8 cellular contexts compared by ENCODE assay signal in the genomic region with DNA sequence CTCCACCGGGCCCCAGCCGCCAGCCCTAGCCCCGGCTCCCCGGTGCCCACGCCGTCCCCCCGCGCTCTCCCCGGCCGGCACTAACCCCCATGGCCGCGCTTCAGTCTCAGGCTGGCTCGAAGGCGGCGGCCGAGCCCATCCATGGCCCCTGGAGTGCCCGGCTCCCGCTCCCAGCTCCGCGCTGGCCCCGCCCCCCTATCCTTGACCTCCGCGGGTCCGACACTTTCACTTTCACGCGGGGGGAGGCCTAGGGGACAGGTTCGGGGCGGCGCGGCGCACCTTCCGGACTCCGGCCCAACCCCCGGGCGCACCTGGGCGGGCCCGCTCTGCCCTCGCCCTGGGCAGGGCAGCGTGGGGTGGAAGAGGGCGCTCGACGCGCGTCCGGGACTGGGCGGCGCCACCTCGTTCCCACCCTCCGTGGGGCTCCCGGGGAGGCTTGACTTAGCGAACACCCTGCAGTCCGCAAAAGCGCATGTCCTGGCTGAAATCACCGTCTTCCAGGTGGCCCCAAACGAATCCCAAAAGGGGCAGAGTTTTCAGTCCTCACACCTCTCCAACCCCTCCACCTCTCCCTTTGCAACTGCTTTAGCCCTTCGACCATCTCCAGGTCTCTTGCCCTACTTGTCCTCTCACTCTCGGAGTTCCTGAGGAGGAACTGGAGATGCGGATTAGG. TPM values are rescaled to one million over a fixed set of nuclear protein-coding genes. Genes with fewer than 3 reads are reported as not detected.
DNase-seq lines count a peak whose midpoint lies in the region; ATAC-seq and TF ChIP-seq lines count a peak whose summit lies in the region.

No MANE protein-coding gene starts in this region.

- peak overlapping the region; percentile 82 for H3K9ac ChIP-seq in mucosa of stomach (ENCODE audit: low read length)

- ATAC-seq in GM19438 (IDR thresholded peaks at IDR 0.05; ENCODE audit: low read depth, unreplicated experiment) = peak; percentile 71
- ATAC-seq in HG03520 (IDR thresholded peaks at IDR 0.05; ENCODE audit: unreplicated experiment) = peak; percentile 49
- peak; percentile 54 for ATAC-seq in WTC11

- H3K4me3 ChIP-seq in CD8-positive, alpha-beta memory T cell (ENCODE audit: low read length) = peak overlapping the region; percentile 24
- peak overlapping the region; percentile 66 for H3K4me3 ChIP-seq in choroid plexus epithelial cell (ENCODE audit: low read depth, low read length)
- peak overlapping the region; percentile 25 for H3K4me3 ChIP-seq in mucosa of stomach (ENCODE audit: low read length)

- peaks cover 49% of the 10 kb centered on the region for H3K4me1 ChIP-seq in CD8-positive, alpha-beta memory T cell (ENCODE audit: insufficient read depth, low read length)
- H3K4me1 ChIP-seq in mucosa of stomach (ENCODE audit: control insufficient read depth, insufficient read depth, low read length) = peaks cover 49% of the 10 kb centered on the region

- no peak for TF ChIP-seq CTCF in WTC11 (IDR thresholded peaks at IDR 0.05)
- TF ChIP-seq CTCF in choroid plexus epithelial cell (conservative IDR thresholded peaks at IDR 0.05; ENCODE audit: low read depth, low read length) = no peak

- CTCF ChIA-PET in CD8-positive, alpha-beta memory T cell (lab: Charles Lee) = interaction anchor here (1.0 to 10.8 kb wide), 3 partner anchors 13 to 66 kb away, joined by 3 to 252 read pairs (median 3); no protein-coding TSS in a partner anchor
- CTCF ChIA-PET in WTC11 (lab: Charles Lee) = interaction anchor here (1.1 kb wide), 1 partner anchor 19 kb away, joined by 4 read pairs; no protein-coding TSS in a partner anchor

- no peaks in the 10 kb centered on the region for H3K36me3 ChIP-seq in CD8-positive, alpha-beta memory T cell (ENCODE audit: insufficient read depth, low read length)
- H3K36me3 ChIP-seq in mucosa of stomach (ENCODE audit: control insufficient read depth, insufficient read depth, low read length) = no peaks in the 10 kb centered on the region

- DNase-seq in CD8-positive, alpha-beta memory T cell = peak; percentile 61 to 85 (median 76)
- no peak for DNase-seq in WTC11 (ENCODE audit: low spot score)
- no peak for DNase-seq in choroid plexus epithelial cell (ENCODE audit: low read depth)
- peak in 3 of 49 donors; percentile 7 to 40 (median 16) for DNase-seq in substantia nigra (lab: John Stamatoyannopoulos, UW)
- no peak for DNase-seq in dermis blood vessel endothelial cell

- no peaks in the 10 kb centered on the region for H3K9me3 Mint-ChIP-seq in CD8-positive, alpha-beta memory T cell
- no peaks in the 10 kb centered on the region for H3K9me3 Mint-ChIP-seq in WTC11

- peak overlapping the region; percentile 92 to 100 (median 96) for H3K27ac Mint-ChIP-seq in CD8-positive, alpha-beta memory T cell
- no peak overlapping the region for H3K27ac Mint-ChIP-seq in WTC11

- H3K27ac ChIP-seq in CD8-positive, alpha-beta memory T cell (ENCODE audit: low read depth, low read length) = peak overlapping the region; percentile 35
- H3K27ac ChIP-seq in substantia nigra (ENCODE audit: low read depth, low read length, poor library complexity, severe bottlenecking) = peak overlapping the region; percentile 55

- H3K9me3 ChIP-seq in CD8-positive, alpha-beta memory T cell (ENCODE audit: low read length) = no peaks in the 10 kb centered on the region
- no peaks in the 10 kb centered on the region for H3K9me3 ChIP-seq in mucosa of stomach (ENCODE audit: control insufficient read depth, low read length)

- H3K27me3 ChIP-seq in CD8-positive, alpha-beta memory T cell (ENCODE audit: insufficient read depth, low read length, poor library complexity, severe bottlenecking) = no peaks in the 10 kb centered on the region
- no peaks in the 10 kb centered on the region for H3K27me3 ChIP-seq in mucosa of stomach (ENCODE audit: control insufficient read depth, insufficient read depth, low read length)

- POLR2A ChIA-PET in CD8-positive, alpha-beta memory T cell (lab: Charles Lee) = interaction anchor here (0.7 to 10.8 kb wide), 8 partner anchors 9 to 240 kb away, joined by 3 to 259 read pairs (median 4); partner anchors contain the start of gene CHI3L2
- POLR2A ChIA-PET in WTC11 (lab: Charles Lee) = no interaction called here

- peaks cover 0 to 3% of the 10 kb centered on the region in 2 donors for H3K27me3 Mint-ChIP-seq in CD8-positive, alpha-beta memory T cell
- peaks cover 55% of the 10 kb centered on the region for H3K27me3 Mint-ChIP-seq in WTC11 (ENCODE audit: low read depth)

- peaks cover 0 to 20% (median 5%) of the 10 kb centered on the region in 3 donors for H3K36me3 Mint-ChIP-seq in CD8-positive, alpha-beta memory T cell
- H3K36me3 Mint-ChIP-seq in WTC11 = no peaks in the 10 kb centered on the region

- H3K4me1 Mint-ChIP-seq in CD8-positive, alpha-beta memory T cell = peaks cover 57 to 73% (median 69%) of the 10 kb centered on the region in 3 donors
- peaks cover 26% of the 10 kb centered on the region for H3K4me1 Mint-ChIP-seq in WTC11

- H3K4me3 Mint-ChIP-seq in CD8-positive, alpha-beta memory T cell = peak overlapping the region; percentile 97 to 100 (median 99)
- H3K4me3 Mint-ChIP-seq in WTC11 = peak overlapping the region; percentile 62

TF ChIP-seq in WTC11, 78 proteins besides CTCF, POLR2A, EP300 and RAD21 (continues in another document):
- TF ChIP-seq GRHL2 (CRISPR knock-in tag; IDR thresholded peaks at IDR 0.05; ENCODE audit: insufficient replicate concordance, severe bottlenecking) (no peak), MXD4 (CRISPR knock-in tag; IDR thresholded peaks at IDR 0.05; ENCODE audit: borderline replicate concordance) (no peak), ZNF121 (CRISPR knock-in tag; IDR thresholded peaks at IDR 0.05) (0 out of 2 replicates have a peak, but pooled peaks have one; percentile 43), RORB (CRISPR knock-in tag; IDR thresholded peaks at IDR 0.05) (no peak), ZSCAN18 (CRISPR knock-in tag; IDR thresholded peaks at IDR 0.05) (no peak), GTF2I (CRISPR knock-in tag; conservative IDR thresholded peaks at IDR 0.05) (no peak), PRDM15 (CRISPR knock-in tag; IDR thresholded peaks at IDR 0.05) (no peak), OVOL2 (CRISPR knock-in tag; IDR thresholded peaks at IDR 0.05; ENCODE audit: borderline replicate concordance) (no peak), TEAD1 (CRISPR knock-in tag; IDR thresholded peaks at IDR 0.05) (no peak), ZNF219 (CRISPR knock-in tag; IDR thresholded peaks at IDR 0.05; ENCODE audit: borderline replicate concordance) (no peak), FOXJ3 (CRISPR knock-in tag; IDR thresholded peaks at IDR 0.05; ENCODE audit: borderline replicate concordance) (no peak)
- TF ChIP-seq, protein P1, sequence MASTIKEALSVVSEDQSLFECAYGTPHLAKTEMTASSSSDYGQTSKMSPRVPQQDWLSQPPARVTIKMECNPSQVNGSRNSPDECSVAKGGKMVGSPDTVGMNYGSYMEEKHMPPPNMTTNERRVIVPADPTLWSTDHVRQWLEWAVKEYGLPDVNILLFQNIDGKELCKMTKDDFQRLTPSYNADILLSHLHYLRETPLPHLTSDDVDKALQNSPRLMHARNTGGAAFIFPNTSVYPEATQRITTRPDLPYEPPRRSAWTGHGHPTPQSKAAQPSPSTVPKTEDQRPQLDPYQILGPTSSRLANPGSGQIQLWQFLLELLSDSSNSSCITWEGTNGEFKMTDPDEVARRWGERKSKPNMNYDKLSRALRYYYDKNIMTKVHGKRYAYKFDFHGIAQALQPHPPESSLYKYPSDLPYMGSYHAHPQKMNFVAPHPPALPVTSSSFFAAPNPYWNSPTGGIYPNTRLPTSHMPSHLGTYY (CRISPR knock-in tag; IDR thresholded peaks at IDR 0.05) = no peak

RNA-seq across cellular contexts. Expression of gene DENND2D, which starts 3.9 kb away (rescaled TPM):
- total RNA-seq in CD8-positive, alpha-beta memory T cell = 100 to 1,000 TPM; 185 to 196 TPM
- polyA plus RNA-seq in CD8-positive, alpha-beta memory T cell = 258 TPM
- total RNA-seq in WTC11 (2021) (2.1 to 2.9 TPM (median 2.2 TPM) in 3 replicates), dermis blood vessel endothelial cell (2.6 and 2.7 TPM in 2 replicates)

RNA-seq across cellular contexts. Expression of gene CHI3L2, which starts 23.2 kb away (rescaled TPM):
- 1 to 10 TPM; 1.6 to 1.9 TPM for total RNA-seq in CD8-positive, alpha-beta memory T cell
- polyA plus RNA-seq in CD8-positive, alpha-beta memory T cell = 20.8 TPM
- total RNA-seq in WTC11 (2021) = 0.41 to 0.61 TPM (median 0.41 TPM) in 3 replicates
- under 0.01 TPM in 1 of 2 replicates, not detected in the other for total RNA-seq in dermis blood vessel endothelial cell

Comparison
In these comparisons a context has a peak if more than half of its experiments do, and no peak if none do; other contexts are left out.
1. DNase-seq: peak in CD8-positive, alpha-beta memory T cell (5 of 5); none in WTC11 (single experiment), choroid plexus epithelial cell (single experiment) and dermis blood vessel endothelial cell (single experiment).
2. RNA of gene DENND2D, which starts 3.9 kb away (total RNA-seq): 185 to 196 TPM in CD8-positive, alpha-beta memory T cell; 2.6 to 2.7 TPM in dermis blood vessel endothelial cell and 2.1 to 2.9 TPM in WTC11; every median in the first group is over 10 times any median in the second.
3. Peak in every context shown above with its lines, with median percentiles within 50 percentile points of each other: H3K4me3 ChIP-seq and ATAC-seq.